In the genomic region with DNA sequence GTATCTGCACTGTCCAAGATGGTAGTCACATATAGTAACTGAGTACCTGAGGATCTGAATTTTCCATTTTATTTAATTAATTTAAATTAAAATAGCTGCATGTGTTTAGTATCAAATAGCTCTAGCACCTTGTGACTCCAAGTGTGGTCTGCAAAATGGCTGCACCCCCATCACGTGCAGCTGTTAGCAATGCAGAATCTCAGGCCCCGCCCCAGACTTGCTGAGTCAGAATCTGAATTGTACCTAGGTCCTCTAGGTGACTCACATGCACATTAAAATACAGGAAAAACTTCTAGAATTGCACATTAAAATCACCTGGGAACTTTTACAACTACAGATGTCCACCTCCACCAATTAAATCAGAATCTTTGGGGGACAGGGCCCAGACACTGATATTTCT, we compare ENCODE assay signal across 9 cellular contexts. TPM values are rescaled to one million over a fixed set of nuclear protein-coding genes. Genes with fewer than 3 reads are reported as not detected.
DNase-seq lines count a peak whose midpoint lies in the region; ATAC-seq and TF ChIP-seq lines count a peak whose summit lies in the region.
"Had no signal": no experiment of that assay in that cellular context is flagged by ENCODE, and none has a peak within 500 bp of the region (broad histone marks: within the 10 kb centered on the region; RNA-seq: fewer than 3 reads in every experiment).

No MANE protein-coding gene starts in this region.

- no peaks in the 10 kb centered on the region for H3K79me2 ChIP-seq in mammary epithelial cell (ENCODE audit: insufficient read depth, low read length)

- peak; percentile 89 for DNase-seq in H4 (ENCODE audit: low spot score)
- peak; percentile 62 to 66 for DNase-seq in SJCRH30
- peak; percentile 88 for DNase-seq in mammary epithelial cell
- DNase-seq in stimulated activated CD4-positive, alpha-beta T cell treated with anti-CD3 and anti-CD28 coated beads, Interleukin-12 subunit alpha, Interleukin-12 subunit beta, amount 100 ng/mL, for 48 hours (ENCODE audit: low read depth in 2 of 3, low spot score in 1 of 3): peak; percentile 60 to 67 (median 64)
- no peak for DNase-seq in effector CD8-positive, alpha-beta T cell (lab: John Stamatoyannopoulos, UW)
- DNase-seq in effector CD4-positive, alpha-beta T cell: no peak

- in situ Hi-C loops in mammary epithelial cell (cut with MboI; ENCODE audit: low sequenced_read_pairs in 2 of 2): no loop called here

- no peaks in the 10 kb centered on the region for H4K20me1 ChIP-seq in mammary epithelial cell (ENCODE audit: insufficient read depth, low read length)

- H3K9me3 ChIP-seq in SJCRH30 (replicated peaks) (no peaks in the 10 kb centered on the region), mammary epithelial cell (replicated peaks; ENCODE audit: insufficient read depth, low read length) (no peaks in the 10 kb centered on the region)

- H3K4me1 ChIP-seq in SJCRH30 (peaks cover 78% of the 10 kb centered on the region), mammary epithelial cell (ENCODE audit: insufficient read depth, low read length) (peaks cover 71% of the 10 kb centered on the region)

- BruUV-seq in mammary epithelial cell (replicated peaks; lab: Mats Ljungman, UMichigan): no TSS peak

- H3K27me3 ChIP-seq in SJCRH30: no peaks in the 10 kb centered on the region
- H3K27me3 ChIP-seq in mammary epithelial cell (ENCODE audit: insufficient read depth, low read length): no peaks in the 10 kb centered on the region

- ATAC-seq in GM21367 (IDR thresholded peaks at IDR 0.05; ENCODE audit: unreplicated experiment) (no peak), HG02588 (IDR thresholded peaks at IDR 0.05; ENCODE audit: unreplicated experiment) (no peak)

- peak overlapping the region; percentile 17 for H3K4me2 ChIP-seq in mammary epithelial cell (ENCODE audit: insufficient read depth, low read depth, low read length)

- H3K9ac ChIP-seq in mammary epithelial cell (ENCODE audit: insufficient read depth, low read length): peak overlapping the region; percentile 41

- intact Hi-C loops in mammary epithelial cell (cut with micrococcal nuclease): no loop called here

- CTCF ChIA-PET in mammary epithelial cell (lab: Charles Lee; ENCODE audit: low non-redundant PET): interaction anchor here (0.5 kb wide), 1 partner anchor 128 kb away, joined by 10 read pairs; no protein-coding TSS in a partner anchor

- no peak overlapping the region for H2AFZ ChIP-seq in mammary epithelial cell (ENCODE audit: low read depth, low read length)

- no peak for TF ChIP-seq CTCF in mammary epithelial cell (conservative IDR thresholded peaks at IDR 0.05 in 1 of 2, IDR thresholded peaks at IDR 0.05 in 1 of 2; ENCODE audit: extremely low read depth in 1 of 2, insufficient read depth in 1 of 2, low read depth in 1 of 2, low read length in 2 of 2)

- dilution Hi-C loops in mammary epithelial cell (cut with HindIII; ENCODE audit: low sequenced_read_pairs): no loop called here

- peak overlapping the region; percentile 40 for H3K27ac ChIP-seq in SJCRH30
- peak overlapping the region; percentile 85 for H3K27ac ChIP-seq in mammary epithelial cell (ENCODE audit: insufficient read depth, low read depth, low read length)

- H3K4me3 ChIP-seq in SJCRH30: no peak overlapping the region
- no peak overlapping the region for H3K4me3 ChIP-seq in mammary epithelial cell (replicated peaks in 1 of 3; ENCODE audit: insufficient read depth in 1 of 3, low read depth in 2 of 3, low read length in 3 of 3)

- H3K36me3 ChIP-seq in SJCRH30: no peaks in the 10 kb centered on the region
- H3K36me3 ChIP-seq in mammary epithelial cell (ENCODE audit: insufficient read depth, low read length): no peaks in the 10 kb centered on the region

- 0% methylated on average over 2 of the region's 2 CpGs for WGBS in mammary epithelial cell (ENCODE audit: low coverage, missing lambda C conversion rate)

RNA-seq across cellular contexts. Expression of gene FAM83C, which starts 19.2 kb away (rescaled TPM):
- total RNA-seq in H4 (2014; rRNA removed; shearing (Covaris generic)): not detected in 2 replicates
- total RNA-seq in SJCRH30 (2014; rRNA removed; shearing (Covaris generic)): 0.10 TPM in 1 of 2 replicates, not detected in the other
- total RNA-seq in mammary epithelial cell: not detected
- not detected for polyA plus RNA-seq in mammary epithelial cell
- polyA minus RNA-seq in mammary epithelial cell: not detected
- total RNA-seq: SK-MEL-5 had no signal

RNA-seq across cellular contexts. Expression of gene EIF6, which starts 26.8 kb away (rescaled TPM):
- 228 and 244 TPM in 2 replicates for total RNA-seq in H4 (2014; rRNA removed; shearing (Covaris generic))
- total RNA-seq in SJCRH30 (2014; rRNA removed; shearing (Covaris generic)): 142 and 157 TPM in 2 replicates
- total RNA-seq in mammary epithelial cell: 100 to 1,000 TPM; 203 to 285 TPM
- 427 TPM for polyA plus RNA-seq in mammary epithelial cell
- polyA minus RNA-seq in mammary epithelial cell: 408 TPM

RNA-seq across cellular contexts. Expression of gene MMP24OS, which starts 33.5 kb away (rescaled TPM):
- total RNA-seq in H4 (2014; rRNA removed; shearing (Covaris generic)): 4.0 and 10.4 TPM in 2 replicates
- 19.6 and 20.4 TPM in 2 replicates for total RNA-seq in SJCRH30 (2014; rRNA removed; shearing (Covaris generic))
- total RNA-seq in mammary epithelial cell: 10 to 100 TPM; 30.8 to 94.6 TPM
- polyA plus RNA-seq in mammary epithelial cell: 34.1 TPM
- polyA minus RNA-seq in mammary epithelial cell: 105 TPM

Comparison
In these comparisons a context has a peak if more than half of its experiments do, and no peak if none do; other contexts are left out.
1. DNase-seq: peak in H4 (single experiment), SJCRH30 (2 of 2), mammary epithelial cell (single experiment) and stimulated activated CD4-positive, alpha-beta T cell treated with anti-CD3 and anti-CD28 coated beads, Interleukin-12 subunit alpha, Interleukin-12 subunit beta, amount 100 ng/mL, for 48 hours (3 of 3); none in effector CD8-positive, alpha-beta T cell (single experiment) and effector CD4-positive, alpha-beta T cell (single experiment).